Comparison of ENCODE assay signal across 8 cellular contexts in the genomic region with DNA sequence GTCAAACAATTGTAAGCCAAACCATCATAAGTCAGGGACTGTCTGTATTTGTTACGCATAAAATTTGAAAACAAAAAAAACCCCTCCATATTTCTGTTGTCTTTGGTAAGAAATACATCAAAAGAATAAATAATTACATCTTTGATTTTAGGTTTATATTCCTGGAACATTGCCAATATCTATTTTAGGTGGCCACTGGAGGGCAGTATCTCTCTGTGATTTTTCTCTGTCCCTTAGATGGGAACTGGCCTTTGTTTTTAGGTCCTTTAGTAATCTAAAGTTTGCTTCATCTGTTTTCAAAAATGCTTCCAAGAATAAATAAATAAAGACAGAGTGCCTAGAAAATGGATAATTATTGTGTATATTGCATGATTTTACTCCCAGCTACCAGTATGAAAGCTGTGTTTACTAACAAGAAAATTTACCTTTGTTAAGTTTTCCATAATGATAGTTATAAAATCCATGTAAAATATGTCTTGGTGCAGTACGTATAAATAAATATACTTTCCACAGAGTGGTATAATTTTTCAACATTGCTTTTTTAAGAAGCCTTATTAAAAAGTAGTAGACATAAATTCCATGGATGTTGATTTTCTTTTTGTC.
DNase-seq lines count a peak whose midpoint lies in the region; ATAC-seq and TF ChIP-seq lines count a peak whose summit lies in the region.

No MANE protein-coding gene starts in this region.

- no peaks in the 10 kb centered on the region for H3K36me3 Mint-ChIP-seq in Calu3 (ENCODE audit: insufficient read depth, unreplicated experiment)

- H3K4me1 ChIP-seq in SK-N-SH (ENCODE audit: control insufficient read depth in 1 of 2, insufficient read depth in 2 of 2, low read depth in 1 of 2, low read length in 1 of 2), result no peaks in the 10 kb centered on the region; a peak in 1 of 4 replicates
- H3K4me1 ChIP-seq in foreskin keratinocyte, result no peaks in the 10 kb centered on the region
- no peaks in the 10 kb centered on the region for H3K4me1 ChIP-seq in smooth muscle cell (ENCODE audit: low read depth)

- H3K4me3 ChIP-seq in HFF-Myc (replicated peaks; ENCODE audit: low read depth, low read length) (no peak overlapping the region), SK-N-SH (ENCODE audit: low read depth in 2 of 2, low read length in 1 of 2) (no peak overlapping the region), smooth muscle cell (no peak overlapping the region)

- no peaks in the 10 kb centered on the region for H3K9me2 ChIP-seq in SK-N-SH

- H3K4me3 Mint-ChIP-seq in Calu3 (ENCODE audit: low read depth, unreplicated experiment), result no peak overlapping the region

- DNase-seq in Calu3 (peak; percentile 49), HFF-Myc (ENCODE audit: extremely low read depth, low read depth) (peak; percentile 24), SK-N-SH (peak; percentile 23), foreskin keratinocyte (peak in 1 of 2 donors; percentile 18), smooth muscle cell (lab: John Stamatoyannopoulos, UW; ENCODE audit: unreplicated experiment) (no peak), HuH-7.5 (ENCODE audit: low spot score) (no peak)
- DNase-seq in stimulated activated naive CD4-positive, alpha-beta T cell (lab: John Stamatoyannopoulos, UW), result no peak

- POLR2A ChIA-PET in SK-N-SH (lab: Yijun Ruan, JAX), result no interaction called here

- H3F3A ChIP-seq in SK-N-SH (replicated peaks; ENCODE audit: insufficient read depth), result no peaks in the 10 kb centered on the region
- H3F3A ChIP-seq in smooth muscle cell (ENCODE audit: low read depth), result no peaks in the 10 kb centered on the region

- no peaks in the 10 kb centered on the region for H3K4me1 Mint-ChIP-seq in Calu3 (ENCODE audit: low read depth, unreplicated experiment)

- BruUV-seq in Calu3 (replicated peaks; lab: Mats Ljungman, UMichigan), result no TSS peak

- no peak overlapping the region for H3K27ac Mint-ChIP-seq in Calu3 (ENCODE audit: unreplicated experiment)

- H3K9me3 Mint-ChIP-seq in Calu3 (ENCODE audit: low read depth, unreplicated experiment), result no peaks in the 10 kb centered on the region

- H3K27ac ChIP-seq in SK-N-SH (ENCODE audit: low read depth in 2 of 2, low read length in 1 of 2), result no peak overlapping the region; a peak in 1 of 4 replicates
- H3K27ac ChIP-seq in foreskin keratinocyte, result no peak overlapping the region
- no peak overlapping the region for H3K27ac ChIP-seq in smooth muscle cell (ENCODE audit: low read depth)

- ATAC-seq in foreskin keratinocyte, result no peak
- no peak for ATAC-seq in GM19467 (IDR thresholded peaks at IDR 0.05; ENCODE audit: unreplicated experiment)

- WGBS in SK-N-SH (ENCODE audit: low lambda C conversion rate), result 35% methylated on average over 2 of the region's 2 CpGs
- WGBS in smooth muscle cell (ENCODE audit: low lambda C conversion rate), result 46% methylated on average over 2 of the region's 2 CpGs

- TF ChIP-seq RAD21 in SK-N-SH (IDR thresholded peaks at IDR 0.05; ENCODE audit: low read length), result peak; percentile 83

- H3K9me3 ChIP-seq in SK-N-SH (no peaks in the 10 kb centered on the region), smooth muscle cell (replicated peaks; ENCODE audit: low read depth) (no peaks in the 10 kb centered on the region)

- H2AFZ ChIP-seq in SK-N-SH (ENCODE audit: low read depth) (no peak overlapping the region), smooth muscle cell (ENCODE audit: low read depth) (no peak overlapping the region)

- no peaks in the 10 kb centered on the region for H3K79me2 ChIP-seq in SK-N-SH (ENCODE audit: insufficient read depth)
- no peaks in the 10 kb centered on the region for H3K79me2 ChIP-seq in smooth muscle cell (ENCODE audit: low read depth)

- H3K27me3 Mint-ChIP-seq in Calu3 (ENCODE audit: unreplicated experiment), result peaks cover 47% of the 10 kb centered on the region

- H3K36me3 ChIP-seq in SK-N-SH (replicated peaks in 1 of 2; ENCODE audit: control insufficient read depth in 1 of 2, insufficient read depth in 2 of 2, low read length in 1 of 2), result peaks cover 12 to 56% of the 10 kb centered on the region in 2 experiments
- no peaks in the 10 kb centered on the region for H3K36me3 ChIP-seq in smooth muscle cell (ENCODE audit: low read depth)

- H3K4me2 ChIP-seq in SK-N-SH (no peak overlapping the region), smooth muscle cell (no peak overlapping the region)

- H3K27me3 ChIP-seq in SK-N-SH (ENCODE audit: insufficient read depth), result no peaks in the 10 kb centered on the region
- no peaks in the 10 kb centered on the region for H3K27me3 ChIP-seq in foreskin keratinocyte
- H3K27me3 ChIP-seq in smooth muscle cell (ENCODE audit: low read depth), result no peaks in the 10 kb centered on the region

- TF ChIP-seq EP300 in SK-N-SH (IDR thresholded peaks at IDR 0.05; ENCODE audit: borderline replicate concordance in 1 of 2, low read depth in 1 of 2, low read length in 1 of 2), result no peak

- intact Hi-C loops in Calu3 (cut with micrococcal nuclease; ENCODE audit: unreplicated experiment), result loop anchor here (1.0 kb wide), 3 partner anchors 225 to 382 kb away; no protein-coding TSS in a partner anchor

- peak; percentile 60 for TF ChIP-seq CTCF in Calu3 (IDR thresholded peaks at IDR 0.05; ENCODE audit: unreplicated experiment)
- peak; percentile 29 for TF ChIP-seq CTCF in HFF-Myc (IDR thresholded peaks at IDR 0.05; ENCODE audit: low read depth, low read length, missing control alignments)
- peak; percentile 77 for TF ChIP-seq CTCF in SK-N-SH (IDR thresholded peaks at IDR 0.05)
- peak; percentile 80 for TF ChIP-seq CTCF in foreskin keratinocyte (conservative IDR thresholded peaks at IDR 0.05)
- TF ChIP-seq CTCF in smooth muscle cell (IDR thresholded peaks at IDR 0.05; ENCODE audit: borderline replicate concordance, insufficient read depth, poor library complexity, severe bottlenecking), result peak; percentile 73

- no peaks in the 10 kb centered on the region for H4K20me1 ChIP-seq in SK-N-SH (ENCODE audit: insufficient read depth)
- no peaks in the 10 kb centered on the region for H4K20me1 ChIP-seq in smooth muscle cell (ENCODE audit: low read depth)

- no peak overlapping the region for H3K9ac ChIP-seq in SK-N-SH
- no peak overlapping the region for H3K9ac ChIP-seq in smooth muscle cell (ENCODE audit: low read depth)

- CTCF ChIA-PET in Calu3 (lab: Charles Lee) (interaction anchor here (0.7 kb wide), 1 partner anchor 447 kb away, joined by 3 read pairs; no protein-coding TSS in a partner anchor), SK-N-SH (lab: Yijun Ruan, JAX) (interaction anchor here (0.7 to 3.5 kb wide), 20 partner anchors 10 to 1071 kb away, joined by 3 to 22 read pairs (median 4); no protein-coding TSS in a partner anchor)

TF ChIP-seq in SK-N-SH, 30 proteins besides CTCF, POLR2A, EP300 and RAD21:
- peak; percentile 66 for TF ChIP-seq SMC3 (IDR thresholded peaks at IDR 0.05; ENCODE audit: low read depth, low read length)
- TF ChIP-seq SIN3A (IDR thresholded peaks at IDR 0.05; ENCODE audit: borderline replicate concordance, low read depth, low read length), result no peak
- 0 out of 2 replicates have a peak, but pooled peaks have one; percentile 33 for TF ChIP-seq RXRA (IDR thresholded peaks at IDR 0.05; ENCODE audit: borderline replicate concordance, low read depth)
- TF ChIP-seq YY1 (IDR thresholded peaks at IDR 0.05; ENCODE audit: low read depth), result no peak
- TF ChIP-seq NFIC (IDR thresholded peaks at IDR 0.05; ENCODE audit: borderline replicate concordance), result peak; percentile 96
- TF ChIP-seq POLR2AphosphoS5 (IDR thresholded peaks at IDR 0.05; ENCODE audit: low read depth, low read length), result peak; percentile 34; the same call in 1 of the 2 replicates

Comparison
In these comparisons a context has a peak if more than half of its experiments do, and no peak if none do; other contexts are left out.
1. DNase-seq: peak in Calu3 (single experiment), HFF-Myc (single experiment) and SK-N-SH (single experiment); none in smooth muscle cell (single experiment), stimulated activated naive CD4-positive, alpha-beta T cell (0 of 6) and HuH-7.5 (single experiment).
2. CTCF ChIP-seq: peak in every context shown above with its lines; median percentile 80 in foreskin keratinocyte; 77 in SK-N-SH; 73 in smooth muscle cell; 60 in Calu3; 29 in HFF-Myc.